In genomic region chr3:178019645-178020044, GRCh38 we compare ENCODE assay signal across 35 cellular contexts.
"Had no signal": no experiment of that assay in that cellular context is flagged by ENCODE, and none has a peak within 500 bp of the region (broad histone marks: within the 10 kb centered on the region; RNA-seq: fewer than 3 reads in every experiment).

No MANE protein-coding gene starts in this region.

- DNase-seq: Karpas-422, Kasumi-1, KG1, MG63, MM.1S, NCI-H1048, NCI-H1092, NCI-H1092 treated with DMSO at 0.1 percent for 48 hours, NCI-H1105, NCI-H1105 treated with DMSO at 0.1 percent for 48 hours, NCI-H1417, NCI-H1417 treated with DMSO at 0.1 percent for 48 hours, NCI-H1436, NCI-H1436 treated with DMSO at 0.1 percent for 48 hours, NCI-H146, NCI-H1694, NCI-H1694 treated with DMSO at 0.1 percent for 48 hours, NCI-H187, NCI-H187 treated with DMSO at 0.1 percent for 48 hours, NCI-H1930, NCI-H2029, NCI-H2029 treated with DMSO at 0.1 percent for 48 hours, NCI-H2081, NCI-H2081 treated with DMSO at 0.1 percent for 48 hours, NCI-H2107, NCI-H2171, NCI-H2171 treated with DMSO at 0.1 percent for 48 hours, NCI-H2227 treated with DMSO at 0.1 percent for 48 hours, NCI-H226, NCI-H345, NCI-H446, NCI-H446 treated with DMSO at 0.1 percent for 48 hours, NCI-H510A, NCI-H510A treated with DMSO at 0.1 percent for 48 hours had no signal

- H3K36me3 ChIP-seq: MG63 had no signal

- H3K4me2 ChIP-seq: KMS-11 had no signal

- H3K27ac ChIP-seq: KMS-11 had no signal

- H3K27me3 ChIP-seq: MG63 had no signal

- H3K9me3 ChIP-seq: MG63 had no signal

- H3K4me3 ChIP-seq: MG63 had no signal
